14 cellular contexts compared by ENCODE assay signal in genomic region chr1:238485906-238486219, GRCh38.
DNase-seq lines count a peak whose midpoint lies in the region; ATAC-seq, FAIRE-seq and TF ChIP-seq lines count a peak whose summit lies in the region.
"Had no signal": no experiment of that assay in that cellular context is flagged by ENCODE, and none has a peak within 500 bp of the region (broad histone marks: within the 10 kb centered on the region; RNA-seq: fewer than 3 reads in every experiment).

No MANE protein-coding gene starts in this region.

- no peaks in the 10 kb centered on the region for H4K20me1 ChIP-seq in HepG2 (ENCODE audit: insufficient read depth, low read length)
- H4K20me1 ChIP-seq in MM.1S (ENCODE audit: insufficient read depth, low read length): no peaks in the 10 kb centered on the region

- H3K9ac ChIP-seq in HepG2 (ENCODE audit: insufficient read depth, low read depth, low read length) (no peak overlapping the region), mesenchymal stem cell (ENCODE audit: low read length) (peak overlapping the region; percentile 82), MM.1S (ENCODE audit: low read length) (no peak overlapping the region)
- H3K9ac ChIP-seq: KMS-11 had no signal

- H3K27me3 ChIP-seq in HepG2 (ENCODE audit: control insufficient read depth in 1 of 2, insufficient read depth in 2 of 2, low read length in 2 of 2): no peaks in the 10 kb centered on the region
- H3K27me3 ChIP-seq in right lobe of liver: no peaks in the 10 kb centered on the region
- no peaks in the 10 kb centered on the region for H3K27me3 ChIP-seq in bronchial epithelial cell (ENCODE audit: control insufficient read depth, insufficient read depth, low read length)
- no peaks in the 10 kb centered on the region for H3K27me3 ChIP-seq in mesenchymal stem cell (ENCODE audit: control insufficient read depth in 1 of 2, insufficient read depth in 1 of 2, low read length in 2 of 2)
- no peaks in the 10 kb centered on the region for H3K27me3 ChIP-seq in MM.1S (replicated peaks; ENCODE audit: insufficient read depth, low read length)

- intact Hi-C loops in HepG2 (cut with micrococcal nuclease; ENCODE audit: unreplicated experiment) (loop anchor here (2.0 kb wide), 1 partner anchor 51 kb away; no protein-coding TSS in a partner anchor), right lobe of liver (cut with DNase I) (no loop called here)

- H3K4me3 ChIP-seq in HepG2 (replicated peaks in 1 of 3; ENCODE audit: insufficient read depth in 1 of 3, low read depth in 2 of 3, low read length in 3 of 3) (no peak overlapping the region; a peak in 1 of 6 replicates), right lobe of liver (no peak overlapping the region), bronchial epithelial cell (ENCODE audit: low read depth, low read length) (peak overlapping the region; percentile 21), mesenchymal stem cell (ENCODE audit: insufficient read depth in 1 of 2, low read depth in 1 of 2, low read length in 2 of 2) (peak overlapping the region; percentile 68 to 75), MM.1S (ENCODE audit: low read length) (no peak overlapping the region)

- H3K23ac ChIP-seq in mesenchymal stem cell (ENCODE audit: low read length in 2 of 2): no peak overlapping the region

- H3K36me3 ChIP-seq in HepG2 (replicated peaks in 1 of 2; ENCODE audit: control insufficient read depth in 1 of 2, insufficient read depth in 2 of 2, low read length in 2 of 2) (no peaks in the 10 kb centered on the region), right lobe of liver (no peaks in the 10 kb centered on the region), bronchial epithelial cell (ENCODE audit: control insufficient read depth, insufficient read depth, low read length) (no peaks in the 10 kb centered on the region), mesenchymal stem cell (ENCODE audit: control insufficient read depth in 1 of 2, insufficient read depth in 2 of 2, low read depth in 1 of 2, low read length in 2 of 2) (peaks cover 0 to 8% of the 10 kb centered on the region in 2 experiments), MM.1S (replicated peaks; ENCODE audit: insufficient read depth, low read length) (no peaks in the 10 kb centered on the region)

- H3K9me2 ChIP-seq in MM.1S (replicated peaks; ENCODE audit: insufficient read depth, low read length): no peaks in the 10 kb centered on the region

- no peaks in the 10 kb centered on the region for H3F3A ChIP-seq in MM.1S (ENCODE audit: insufficient read depth, low read length)

- no TSS peak for BruUV-seq in HepG2 (replicated peaks; lab: Mats Ljungman, UMichigan)

- H3K14ac ChIP-seq in mesenchymal stem cell (ENCODE audit: low read length in 2 of 2): no peak overlapping the region

- DNase-seq in HepG2 (ENCODE audit: low spot score) (no peak), right lobe of liver (no peak), bronchial epithelial cell (ENCODE audit: low read depth) (no peak), mesenchymal stem cell (no peak), RWPE1 (ENCODE audit: low spot score) (no peak), OCI-M2 (lab: John Stamatoyannopoulos, UW; ENCODE audit: unreplicated experiment) (no peak), MM.1S (no peak)
- DNase-seq: activated CD4-positive, alpha-beta T cell treated with anti-CD3 and anti-CD28 coated beads, Interleukin-2, amount 50 U/mL, for 1 hour; activated naive CD4-positive, alpha-beta T cell; cortex of kidney; midbrain; NCI-H446 had no signal

- H2BK12ac ChIP-seq in mesenchymal stem cell (ENCODE audit: low read length in 2 of 2): no peak overlapping the region

- H4K91ac ChIP-seq in mesenchymal stem cell (ENCODE audit: low read length): no peak overlapping the region

- H3K4me1 ChIP-seq in HepG2 (ENCODE audit: insufficient read depth, low read length) (no peaks in the 10 kb centered on the region), right lobe of liver (no peaks in the 10 kb centered on the region), mesenchymal stem cell (ENCODE audit: control insufficient read depth, insufficient read depth, low read depth, low read length) (peaks cover 4% of the 10 kb centered on the region), MM.1S (ENCODE audit: low read length) (no peaks in the 10 kb centered on the region)

- H2AFZ ChIP-seq in HepG2 (ENCODE audit: low read length) (no peak overlapping the region), mesenchymal stem cell (ENCODE audit: low read depth, low read length) (no peak overlapping the region), MM.1S (ENCODE audit: low read length) (no peak overlapping the region)

- peak overlapping the region in 1 of 2 experiments; percentile 15 for H3K4ac ChIP-seq in mesenchymal stem cell (ENCODE audit: low read depth in 1 of 2, low read length in 2 of 2)

- H3K18ac ChIP-seq in mesenchymal stem cell (ENCODE audit: low read depth in 1 of 2, low read length in 2 of 2): no peak overlapping the region

- no peak for TF ChIP-seq RAD21 in HepG2 (CRISPR knock-in tag; IDR thresholded peaks at IDR 0.05)

- TF ChIP-seq EP300 in HepG2 (IDR thresholded peaks at IDR 0.05; ENCODE audit: low read depth in 2 of 2, low read length in 2 of 2) (no peak), HepG2 (CRISPR knock-in tag; IDR thresholded peaks at IDR 0.05; ENCODE audit: borderline replicate concordance) (no peak)

- POLR2A ChIA-PET in HepG2 (lab: Yijun Ruan, JAX) (no interaction called here), RWPE1 (lab: Yijun Ruan, JAX; ENCODE audit: low non-redundant PET) (no interaction called here)

- 31% methylated on average over 5 of the region's 5 CpGs for WGBS in HepG2 (ENCODE audit: low lambda C conversion rate)
- 68% methylated on average over 5 of the region's 5 CpGs for WGBS in right lobe of liver (ENCODE audit: insufficient coverage, low coverage, low lambda C conversion rate, missing lambda C conversion rate)
- WGBS in mesenchymal stem cell: 72% methylated on average over 5 of the region's 5 CpGs

- ATAC-seq in HepG2 (peak; percentile 69), right lobe of liver (no peak), HG02642 (IDR thresholded peaks at IDR 0.05; ENCODE audit: poor library complexity, unreplicated experiment) (no peak)

- H4K8ac ChIP-seq in mesenchymal stem cell (ENCODE audit: low read length): peak overlapping the region; percentile 7

- peaks cover 2% of the 10 kb centered on the region for H3K79me1 ChIP-seq in mesenchymal stem cell (replicated peaks; ENCODE audit: low read length, poor library complexity, severe bottlenecking)

- peak overlapping the region; percentile 87 for H2BK5ac ChIP-seq in mesenchymal stem cell (ENCODE audit: low read depth, low read length, poor library complexity, severe bottlenecking)

- no peak for FAIRE-seq in HepG2 (lab: Jason Lieb, UNC)
- no peak for FAIRE-seq in bronchial epithelial cell (lab: Jason Lieb, UNC)

- H2BK120ac ChIP-seq in mesenchymal stem cell (ENCODE audit: low read depth, low read length): no peak overlapping the region

- no peaks in the 10 kb centered on the region for H3K79me2 ChIP-seq in HepG2 (ENCODE audit: insufficient read depth, low read length)
- no peaks in the 10 kb centered on the region for H3K79me2 ChIP-seq in MM.1S (ENCODE audit: low read length)

- CTCF ChIA-PET in HepG2 (lab: Yijun Ruan, JAX; ENCODE audit: low intra/inter-chr PET ratio, low total read pairs) (no interaction called here), RWPE1 (lab: Yijun Ruan, JAX) (no interaction called here)

- TF ChIP-seq POLR2A in HepG2 (IDR thresholded peaks at IDR 0.05; ENCODE audit: insufficient read depth in 1 of 2, low read depth in 2 of 2, low read length in 2 of 2): no peak
- TF ChIP-seq POLR2A in right lobe of liver (IDR thresholded peaks at IDR 0.05): no peak

- H3K27ac ChIP-seq in HepG2 (ENCODE audit: extremely low read length, insufficient read depth, low read length): no peak overlapping the region
- H3K27ac ChIP-seq in right lobe of liver: no peak overlapping the region
- H3K27ac ChIP-seq in mesenchymal stem cell (ENCODE audit: low read length, poor library complexity, severe bottlenecking): peak overlapping the region; percentile 98
- H3K27ac ChIP-seq in RWPE1: no peak overlapping the region
- H3K27ac ChIP-seq in MM.1S (ENCODE audit: low read length): no peak overlapping the region
- H3K27ac ChIP-seq: KMS-11 had no signal

- peak overlapping the region; percentile 100 for H2AK5ac ChIP-seq in mesenchymal stem cell (ENCODE audit: low read length, severe bottlenecking)

- in situ Hi-C loops in HepG2 (cut with HindIII; ENCODE audit: extremely low pct_ligation_motif_present, low pct_unique_long_range_greater_than_20kb): no loop called here

- TF ChIP-seq CTCF in HepG2 (CRISPR knock-in tag; IDR thresholded peaks at IDR 0.05): no peak
- no peak for TF ChIP-seq CTCF in right lobe of liver (IDR thresholded peaks at IDR 0.05)
- TF ChIP-seq CTCF in bronchial epithelial cell (IDR thresholded peaks at IDR 0.05; ENCODE audit: insufficient read depth, low read length, severe bottlenecking): no peak
- no peak for TF ChIP-seq CTCF in RWPE1 (conservative IDR thresholded peaks at IDR 0.05; ENCODE audit: low read depth)
- no peak for TF ChIP-seq CTCF in MM.1S (IDR thresholded peaks at IDR 0.05; ENCODE audit: low read length)

- H3K9me3 ChIP-seq in HepG2 (ENCODE audit: low read length) (peaks cover 94% of the 10 kb centered on the region), right lobe of liver (no peaks in the 10 kb centered on the region), mesenchymal stem cell (ENCODE audit: control insufficient read depth, low read length) (peaks cover 2% of the 10 kb centered on the region), MM.1S (replicated peaks; ENCODE audit: insufficient read depth, low read length) (no peaks in the 10 kb centered on the region)

- no peak overlapping the region for H2BK15ac ChIP-seq in mesenchymal stem cell (ENCODE audit: low read depth, poor library complexity, severe bottlenecking)

- H3K4me2 ChIP-seq in HepG2 (ENCODE audit: low read depth, low read length) (no peak overlapping the region), mesenchymal stem cell (ENCODE audit: low read length, poor library complexity, severe bottlenecking) (peak overlapping the region; percentile 65), MM.1S (ENCODE audit: low read depth, low read length) (no peak overlapping the region)
- H3K4me2 ChIP-seq: KMS-11 had no signal

TF ChIP-seq in HepG2, 621 proteins besides CTCF, POLR2A, EP300 and RAD21 (continues in another document):
- TF ChIP-seq ZNF670 (CRISPR knock-in tag; IDR thresholded peaks at IDR 0.05; ENCODE audit: borderline replicate concordance): no peak
- no peak for TF ChIP-seq YEATS4 (CRISPR knock-in tag; IDR thresholded peaks at IDR 0.05; ENCODE audit: borderline replicate concordance)
- no peak for TF ChIP-seq HINFP (CRISPR knock-in tag; IDR thresholded peaks at IDR 0.05; ENCODE audit: low read depth)

Comparison
In these comparisons a context has a peak if more than half of its experiments do, and no peak if none do; other contexts are left out.
1. H3K4me3 ChIP-seq: peak in bronchial epithelial cell (single experiment) and mesenchymal stem cell (2 of 2); none in HepG2 (0 of 3), right lobe of liver (0 of 3) and MM.1S (single experiment).